Comparison of ENCODE assay signal across 9 cellular contexts in the genomic region with DNA sequence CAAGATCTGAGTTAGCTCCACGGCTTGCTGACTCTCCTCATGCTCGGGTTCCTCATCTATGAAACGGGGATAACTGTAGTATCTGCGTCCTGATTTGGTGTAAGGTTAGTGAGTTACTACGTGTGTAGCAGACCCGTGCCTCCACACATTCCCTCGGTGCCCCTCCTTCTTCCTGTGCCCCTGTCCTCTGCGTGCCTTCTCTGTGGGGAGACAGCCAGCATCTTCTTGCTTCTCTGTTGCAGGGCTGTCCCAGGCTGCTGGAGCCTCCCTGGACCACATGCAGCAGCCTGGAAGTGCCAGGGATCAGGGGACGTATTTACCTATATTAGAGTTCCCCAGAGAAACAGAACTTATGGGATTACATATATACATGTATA.
DNase-seq lines count a peak whose midpoint lies in the region; ATAC-seq, FAIRE-seq and TF ChIP-seq lines count a peak whose summit lies in the region.
"Had no signal": no experiment of that assay in that cellular context is flagged by ENCODE, and none has a peak within 500 bp of the region (broad histone marks: within the 10 kb centered on the region; RNA-seq: fewer than 3 reads in every experiment).

No MANE protein-coding gene starts in this region.

- H3K9ac ChIP-seq in HepG2 (ENCODE audit: insufficient read depth, low read depth, low read length) (peak overlapping the region; percentile 30; the same call in 1 of the 2 replicates), mucosa of stomach (ENCODE audit: low read length) (peak overlapping the region; percentile 54)

- no peak for TF ChIP-seq POLR2A in HepG2 (IDR thresholded peaks at IDR 0.05; ENCODE audit: insufficient read depth in 1 of 2, low read depth in 2 of 2, low read length in 2 of 2)
- TF ChIP-seq POLR2A in right lobe of liver (IDR thresholded peaks at IDR 0.05), result no peak
- no peak for TF ChIP-seq POLR2A in vagina (IDR thresholded peaks at IDR 0.05)

- H3K4me3 ChIP-seq in HepG2 (replicated peaks in 1 of 3; ENCODE audit: insufficient read depth in 1 of 3, low read depth in 2 of 3, low read length in 3 of 3), result peak overlapping the region; percentile 15 to 69 (median 30)
- H3K4me3 ChIP-seq in right lobe of liver, result no peak overlapping the region
- H3K4me3 ChIP-seq in mucosa of stomach (ENCODE audit: low read length), result no peak overlapping the region
- H3K4me3 ChIP-seq in aorta (ENCODE audit: low read length in 2 of 2), result no peak overlapping the region
- H3K4me3 ChIP-seq in vagina, result peak overlapping the region in 1 of 2 donors; percentile 47

- in situ Hi-C loops in HepG2 (cut with HindIII; ENCODE audit: extremely low pct_ligation_motif_present, low pct_unique_long_range_greater_than_20kb), result loop anchor here (10.0 kb wide), 1 partner anchor 478 kb away; no protein-coding TSS in a partner anchor

- no peaks in the 10 kb centered on the region for H3K79me2 ChIP-seq in HepG2 (ENCODE audit: insufficient read depth, low read length)

- peak overlapping the region; percentile 89 for H3K4me2 ChIP-seq in HepG2 (ENCODE audit: low read depth, low read length)

- H3K27me3 ChIP-seq in HepG2 (ENCODE audit: control insufficient read depth in 1 of 2, insufficient read depth in 2 of 2, low read length in 2 of 2) (peaks cover 0 to 22% of the 10 kb centered on the region in 2 experiments; a peak in 2 of 5 replicates), right lobe of liver (no peaks in the 10 kb centered on the region), mucosa of stomach (ENCODE audit: control insufficient read depth, insufficient read depth, low read length) (peaks cover 6% of the 10 kb centered on the region), aorta (ENCODE audit: control insufficient read depth in 1 of 2, insufficient read depth in 2 of 2, low read length in 1 of 2) (no peaks in the 10 kb centered on the region), vagina (no peaks in the 10 kb centered on the region)

- peaks cover 4% of the 10 kb centered on the region for H3K4me1 Mint-ChIP-seq in WTC11

- H4K20me1 ChIP-seq in HepG2 (ENCODE audit: insufficient read depth, low read length), result no peaks in the 10 kb centered on the region

- peaks cover 5% of the 10 kb centered on the region for H3K9me3 Mint-ChIP-seq in WTC11

- peak overlapping the region; percentile 61 for H3K4me3 Mint-ChIP-seq in WTC11

- no peak for TF ChIP-seq EP300 in HepG2 (IDR thresholded peaks at IDR 0.05; ENCODE audit: low read depth in 2 of 2, low read length in 2 of 2)
- TF ChIP-seq EP300 in HepG2 (CRISPR knock-in tag; IDR thresholded peaks at IDR 0.05; ENCODE audit: borderline replicate concordance), result no peak

- CTCF ChIA-PET in HepG2 (lab: Yijun Ruan, JAX; ENCODE audit: low intra/inter-chr PET ratio, low total read pairs) (interaction anchor here (1.3 to 1.9 kb wide), 3 partner anchors 366 to 485 kb away, joined by 3 to 11 read pairs (median 10); no protein-coding TSS in a partner anchor), WTC11 (lab: Charles Lee) (interaction anchor here (0.6 to 2.5 kb wide), 7 partner anchors 12 to 1230 kb away, joined by 3 to 13 read pairs (median 3); no protein-coding TSS in a partner anchor)

- POLR2A ChIA-PET in HepG2 (lab: Yijun Ruan, JAX) (interaction anchor here (1.1 kb wide), 1 partner anchor 348 kb away, joined by 3 read pairs; no protein-coding TSS in a partner anchor), WTC11 (lab: Charles Lee) (no interaction called here)

- no peaks in the 10 kb centered on the region for H3K9me3 ChIP-seq in HepG2 (ENCODE audit: low read length)
- no peaks in the 10 kb centered on the region for H3K9me3 ChIP-seq in right lobe of liver
- no peaks in the 10 kb centered on the region for H3K9me3 ChIP-seq in mucosa of stomach (ENCODE audit: control insufficient read depth, low read length)
- no peaks in the 10 kb centered on the region for H3K9me3 ChIP-seq in aorta (ENCODE audit: control insufficient read depth, low read length)
- H3K9me3 ChIP-seq in vagina, result no peaks in the 10 kb centered on the region

- no peaks in the 10 kb centered on the region for H3K36me3 Mint-ChIP-seq in WTC11

- no peaks in the 10 kb centered on the region for H3K36me3 ChIP-seq in HepG2 (replicated peaks in 1 of 2; ENCODE audit: control insufficient read depth in 1 of 2, insufficient read depth in 2 of 2, low read length in 2 of 2)
- H3K36me3 ChIP-seq in right lobe of liver, result no peaks in the 10 kb centered on the region
- H3K36me3 ChIP-seq in mucosa of stomach (ENCODE audit: control insufficient read depth, insufficient read depth, low read length), result no peaks in the 10 kb centered on the region
- H3K36me3 ChIP-seq in aorta (ENCODE audit: control insufficient read depth in 1 of 2, insufficient read depth in 2 of 2, low read length in 1 of 2), result no peaks in the 10 kb centered on the region
- no peaks in the 10 kb centered on the region for H3K36me3 ChIP-seq in vagina

- whole genome bisulfite sequencing in HepG2 (ENCODE audit: low lambda C conversion rate), result 15% methylated on average over 9 of the region's 9 CpGs
- 28% methylated on average over 7 of the region's 9 CpGs for WGBS in right lobe of liver (ENCODE audit: insufficient coverage, low coverage, low lambda C conversion rate, missing lambda C conversion rate)
- 51 to 54% methylated on average over 9 of the region's 9 CpGs for WGBS in aorta, 2 donors

- ATAC-seq in HepG2 (peak; percentile 23), right lobe of liver (no peak), WTC11 (no peak), aorta (ENCODE audit: low FRiP score) (peak; percentile 19), Right ventricle myocardium superior (ENCODE audit: poor library complexity) (no peak)

- H3K4me1 ChIP-seq in HepG2 (ENCODE audit: insufficient read depth, low read length) (peaks cover 22% of the 10 kb centered on the region), right lobe of liver (peaks cover 0 to 10% (median 2%) of the 10 kb centered on the region in 4 donors), mucosa of stomach (ENCODE audit: control insufficient read depth, insufficient read depth, low read length) (peaks cover 16% of the 10 kb centered on the region), aorta (ENCODE audit: control insufficient read depth in 1 of 2, insufficient read depth in 2 of 2, low read length in 2 of 2) (no peaks in the 10 kb centered on the region), vagina (peaks cover 11% of the 10 kb centered on the region)

- TF ChIP-seq CTCF in HepG2 (CRISPR knock-in tag; IDR thresholded peaks at IDR 0.05) (no peak), right lobe of liver (IDR thresholded peaks at IDR 0.05) (no peak), WTC11 (IDR thresholded peaks at IDR 0.05) (no peak), vagina (IDR thresholded peaks at IDR 0.05) (no peak)

- no TSS peak for BruUV-seq in HepG2 (replicated peaks; lab: Mats Ljungman, UMichigan)

- peak overlapping the region; percentile 43 for H2AFZ ChIP-seq in HepG2 (ENCODE audit: low read length)

- peaks cover 16% of the 10 kb centered on the region for H3K27me3 Mint-ChIP-seq in WTC11 (ENCODE audit: low read depth)

- TF ChIP-seq RAD21 in HepG2 (CRISPR knock-in tag; IDR thresholded peaks at IDR 0.05), result no peak

- H3K27ac ChIP-seq in HepG2 (ENCODE audit: extremely low read length, insufficient read depth, low read length), result no peak overlapping the region
- H3K27ac ChIP-seq in right lobe of liver, result no peak overlapping the region
- H3K27ac ChIP-seq in aorta (ENCODE audit: low read depth in 1 of 2, low read length in 2 of 2), result no peak overlapping the region
- H3K27ac ChIP-seq in vagina, result no peak overlapping the region

- FAIRE-seq in HepG2 (lab: Jason Lieb, UNC), result no peak

- no peak for DNase-seq in HepG2 (ENCODE audit: low spot score)
- DNase-seq in right lobe of liver, result no peak
- no peak for DNase-seq in WTC11 (ENCODE audit: low spot score)
- no peak for DNase-seq in aorta
- DNase-seq in Right ventricle myocardium superior, result no peak
- no peak for DNase-seq in vagina (ENCODE audit: extremely low spot score in 2 of 2)
- no peak for DNase-seq in HT-29 (ENCODE audit: low spot score)
- DNase-seq: NCI-H187 treated with DMSO at 0.1 percent for 48 hours had no signal

- no peak overlapping the region for H3K27ac Mint-ChIP-seq in WTC11

- intact Hi-C loops in HepG2 (cut with micrococcal nuclease; ENCODE audit: unreplicated experiment), result loop anchor here (1.0 to 2.0 kb wide), 2 partner anchors 75 to 482 kb away; no protein-coding TSS in a partner anchor
- intact Hi-C loops in right lobe of liver (cut with DNase I), result loop anchor here in 1 of 2 donors (5.0 kb wide), 2 partner anchors 341 to 491 kb away; no protein-coding TSS in a partner anchor
- intact Hi-C loops in aorta (cut with DNase I), result loop anchor here in 1 of 2 donors (5.0 kb wide), 1 partner anchor 481 kb away; no protein-coding TSS in a partner anchor
- intact Hi-C loops in Right ventricle myocardium superior (cut with DNase I), result loop anchor here (2.0 to 5.0 kb wide), 2 partner anchors 342 to 486 kb away; no protein-coding TSS in a partner anchor
- intact Hi-C loops in vagina (cut with DNase I), result no loop called here

TF ChIP-seq in WTC11, 78 proteins besides CTCF, POLR2A, EP300 and RAD21 (continues in another document):
- no peak for TF ChIP-seq ATF1 (CRISPR knock-in tag; IDR thresholded peaks at IDR 0.05)
- no peak for TF ChIP-seq GABPB1 (CRISPR knock-in tag; IDR thresholded peaks at IDR 0.05)
- no peak for TF ChIP-seq JAZF1 (CRISPR knock-in tag; IDR thresholded peaks at IDR 0.05)
- TF ChIP-seq FOXK1 (CRISPR knock-in tag; IDR thresholded peaks at IDR 0.05), result no peak
- TF ChIP-seq, protein P1, sequence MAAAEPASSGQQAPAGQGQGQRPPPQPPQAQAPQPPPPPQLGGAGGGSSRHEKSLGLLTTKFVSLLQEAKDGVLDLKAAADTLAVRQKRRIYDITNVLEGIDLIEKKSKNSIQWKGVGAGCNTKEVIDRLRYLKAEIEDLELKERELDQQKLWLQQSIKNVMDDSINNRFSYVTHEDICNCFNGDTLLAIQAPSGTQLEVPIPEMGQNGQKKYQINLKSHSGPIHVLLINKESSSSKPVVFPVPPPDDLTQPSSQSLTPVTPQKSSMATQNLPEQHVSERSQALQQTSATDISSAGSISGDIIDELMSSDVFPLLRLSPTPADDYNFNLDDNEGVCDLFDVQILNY (CRISPR knock-in tag; IDR thresholded peaks at IDR 0.05), result no peak
- TF ChIP-seq, protein P2, sequence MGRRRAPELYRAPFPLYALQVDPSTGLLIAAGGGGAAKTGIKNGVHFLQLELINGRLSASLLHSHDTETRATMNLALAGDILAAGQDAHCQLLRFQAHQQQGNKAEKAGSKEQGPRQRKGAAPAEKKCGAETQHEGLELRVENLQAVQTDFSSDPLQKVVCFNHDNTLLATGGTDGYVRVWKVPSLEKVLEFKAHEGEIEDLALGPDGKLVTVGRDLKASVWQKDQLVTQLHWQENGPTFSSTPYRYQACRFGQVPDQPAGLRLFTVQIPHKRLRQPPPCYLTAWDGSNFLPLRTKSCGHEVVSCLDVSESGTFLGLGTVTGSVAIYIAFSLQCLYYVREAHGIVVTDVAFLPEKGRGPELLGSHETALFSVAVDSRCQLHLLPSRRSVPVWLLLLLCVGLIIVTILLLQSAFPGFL (CRISPR knock-in tag; IDR thresholded peaks at IDR 0.05; ENCODE audit: borderline replicate concordance), result no peak

Comparison
In these comparisons a context has a peak if more than half of its experiments do, and no peak if none do; other contexts are left out.
1. ATAC-seq: peak in HepG2 (single experiment) and aorta (single experiment); none in right lobe of liver (0 of 4), WTC11 (single experiment) and Right ventricle myocardium superior (single experiment).
2. H3K4me3 ChIP-seq: peak in HepG2 (3 of 3); none in right lobe of liver (0 of 3), mucosa of stomach (single experiment) and aorta (0 of 2).